Comparison of ENCODE assay signal across 11 cellular contexts in the genomic region with DNA sequence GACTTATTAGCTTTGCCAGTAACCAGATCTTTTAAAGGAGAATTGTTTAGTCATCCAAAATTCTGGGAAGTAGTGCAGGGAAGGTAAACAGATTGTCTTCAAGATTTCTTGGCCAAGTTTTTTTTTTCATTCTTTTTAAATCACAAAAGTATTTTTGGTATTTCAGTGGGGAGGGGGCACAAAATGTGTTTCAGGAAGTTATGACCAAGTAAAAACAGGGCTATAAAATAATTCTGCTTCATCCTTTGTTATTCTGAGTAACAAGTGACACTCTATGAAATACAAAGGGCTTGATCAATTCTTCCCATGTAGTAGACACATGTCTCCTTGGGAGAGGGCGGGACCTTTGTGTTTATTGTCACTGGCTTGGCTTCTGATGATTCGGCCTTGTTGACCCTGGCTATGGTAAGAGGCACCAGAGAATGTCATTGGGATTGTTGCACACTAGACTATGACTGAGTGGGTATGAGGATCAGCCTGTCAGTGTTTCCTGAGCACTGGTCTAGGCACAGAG. TPM values are rescaled to one million over a fixed set of nuclear protein-coding genes. Genes with fewer than 3 reads are reported as not detected.
A peak's percentile ranks its signal among the peaks of the same experiment; 100 is the strongest.
DNase-seq lines count a peak whose midpoint lies in the region; ATAC-seq and TF ChIP-seq lines count a peak whose summit lies in the region.
"Had no signal": no experiment of that assay in that cellular context is flagged by ENCODE, and none has a peak within 500 bp of the region (broad histone marks: within the 10 kb centered on the region; RNA-seq: fewer than 3 reads in every experiment).

No MANE protein-coding gene starts in this region.

- peak overlapping the region; percentile 46 for H3K4me3 Mint-ChIP-seq in activated T-cell treated with anti-CD3 and anti-CD28 coated beads, Interleukin-2, amount 50 U/mL, for 24 hours
- H3K4me3 Mint-ChIP-seq in activated naive CD8-positive, alpha-beta T cell treated with anti-CD3 and anti-CD28 coated beads, Interleukin-2, amount 10 ng/mL, durations not matched to agents 7 days and 5 days, result peak overlapping the region; percentile 14
- H3K4me3 Mint-ChIP-seq: neural crest cell had no signal

- WGBS in lower leg skin, 2 donors, result 56 to 65% methylated on average over 2 of the region's 2 CpGs

- H3K4me3 ChIP-seq in lower leg skin (ENCODE audit: low read depth, poor library complexity, severe bottlenecking) (no peak overlapping the region), tibial artery (no peak overlapping the region)
- H3K4me3 ChIP-seq: colonic mucosa had no signal

- POLR2A ChIA-PET in activated naive CD8-positive, alpha-beta T cell treated with anti-CD3 and anti-CD28 coated beads, Interleukin-2, amount 10 ng/mL, durations not matched to agents 7 days and 5 days (lab: Charles Lee), result no interaction called here

- TF ChIP-seq CTCF in lower leg skin (IDR thresholded peaks at IDR 0.05) (no peak), tibial artery (IDR thresholded peaks at IDR 0.05) (no peak)

- H3K27me3 ChIP-seq in tibial artery, result no peaks in the 10 kb centered on the region
- H3K27me3 ChIP-seq: BE2C, colonic mucosa had no signal

- H3K27ac ChIP-seq in tibial artery, result peak overlapping the region; percentile 69 to 76

- no peaks in the 10 kb centered on the region for H3K27me3 Mint-ChIP-seq in activated T-cell treated with anti-CD3 and anti-CD28 coated beads, Interleukin-2, amount 50 U/mL, for 24 hours
- no peaks in the 10 kb centered on the region for H3K27me3 Mint-ChIP-seq in activated naive CD8-positive, alpha-beta T cell treated with anti-CD3 and anti-CD28 coated beads, Interleukin-2, amount 10 ng/mL, durations not matched to agents 7 days and 5 days

- H3K9me3 Mint-ChIP-seq in activated T-cell treated with anti-CD3 and anti-CD28 coated beads, Interleukin-2, amount 50 U/mL, for 24 hours, result peaks cover 3% of the 10 kb centered on the region
- no peaks in the 10 kb centered on the region for H3K9me3 Mint-ChIP-seq in activated naive CD8-positive, alpha-beta T cell treated with anti-CD3 and anti-CD28 coated beads, Interleukin-2, amount 10 ng/mL, durations not matched to agents 7 days and 5 days
- H3K9me3 Mint-ChIP-seq: neural crest cell had no signal

- no peaks in the 10 kb centered on the region for H3K9me3 ChIP-seq in tibial artery
- H3K9me3 ChIP-seq: BE2C, colonic mucosa had no signal

- no peak for ATAC-seq in activated naive CD8-positive, alpha-beta T cell treated with anti-CD3 and anti-CD28 coated beads, Interleukin-2, amount 10 ng/mL, durations not matched to agents 7 days and 5 days (ENCODE audit: low read depth)
- ATAC-seq in GM21528 (IDR thresholded peaks at IDR 0.05; ENCODE audit: low FRiP score, unreplicated experiment), result no peak

- intact Hi-C loops in lower leg skin (cut with DNase I; ENCODE audit: low total_unique reads), result no loop called here
- intact Hi-C loops in tibial artery (cut with DNase I; ENCODE audit: low total_unique reads), result loop anchor here (10.0 kb wide), 1 partner anchor 52 kb away; a partner anchor contains a TSS

- no peak for TF ChIP-seq POLR2A in lower leg skin (IDR thresholded peaks at IDR 0.05)

- no peaks in the 10 kb centered on the region for H3K36me3 ChIP-seq in tibial artery
- H3K36me3 ChIP-seq: BE2C, colonic mucosa had no signal

- DNase-seq in activated T-cell treated with anti-CD3 and anti-CD28 coated beads, Interleukin-2, amount 50 U/mL, for 24 hours, result no peak
- no peak for DNase-seq in activated T-cell treated with anti-CD3 and anti-CD28 coated beads, Interleukin-2, amount 50 U/mL, for 48 hours
- DNase-seq in activated naive CD8-positive, alpha-beta T cell treated with anti-CD3 and anti-CD28 coated beads, Interleukin-2, amount 10 ng/mL, durations not matched to agents 7 days and 5 days, result no peak
- peak; percentile 51 to 68 for DNase-seq in lower leg skin (ENCODE audit: low spot score in 2 of 2)
- DNase-seq in tibial artery, result no peak
- DNase-seq in CD1c-positive myeloid dendritic cell (ENCODE audit: extremely low spot score), result no peak
- DNase-seq in inferior parietal cortex (ENCODE audit: extremely low spot score), result no peak
- DNase-seq: BE2C, colonic mucosa had no signal

- H3K4me1 Mint-ChIP-seq in activated T-cell treated with anti-CD3 and anti-CD28 coated beads, Interleukin-2, amount 50 U/mL, for 24 hours (ENCODE audit: low read depth), result peaks cover 94% of the 10 kb centered on the region
- peaks cover 57% of the 10 kb centered on the region for H3K4me1 Mint-ChIP-seq in activated naive CD8-positive, alpha-beta T cell treated with anti-CD3 and anti-CD28 coated beads, Interleukin-2, amount 10 ng/mL, durations not matched to agents 7 days and 5 days

- peaks cover 0 to 96% (median 78%) of the 10 kb centered on the region in 4 donors for H3K4me1 ChIP-seq in tibial artery
- H3K4me1 ChIP-seq: colonic mucosa had no signal

- H3K36me3 Mint-ChIP-seq in activated T-cell treated with anti-CD3 and anti-CD28 coated beads, Interleukin-2, amount 50 U/mL, for 24 hours (ENCODE audit: low read depth), result peaks cover 93% of the 10 kb centered on the region
- peaks cover 43% of the 10 kb centered on the region for H3K36me3 Mint-ChIP-seq in activated naive CD8-positive, alpha-beta T cell treated with anti-CD3 and anti-CD28 coated beads, Interleukin-2, amount 10 ng/mL, durations not matched to agents 7 days and 5 days

- H3K27ac Mint-ChIP-seq in activated T-cell treated with anti-CD3 and anti-CD28 coated beads, Interleukin-2, amount 50 U/mL, for 24 hours, result peak overlapping the region; percentile 90
- no peak overlapping the region for H3K27ac Mint-ChIP-seq in activated naive CD8-positive, alpha-beta T cell treated with anti-CD3 and anti-CD28 coated beads, Interleukin-2, amount 10 ng/mL, durations not matched to agents 7 days and 5 days

RNA-seq across cellular contexts. Expression of a gene that starts 55.4 kb away (rescaled TPM):
- 10 to 100 TPM; 42.9 to 44.5 TPM for total RNA-seq in activated naive CD8-positive, alpha-beta T cell treated with anti-CD3 and anti-CD28 coated beads, Interleukin-2, amount 10 ng/mL, durations not matched to agents 7 days and 5 days
- 10 to 100 TPM; 35.5 to 56.7 (median 51.0) TPM for total RNA-seq in lower leg skin

Comparison
In these comparisons a context has a peak if more than half of its experiments do, and no peak if none do; other contexts are left out.
1. DNase-seq: peak in lower leg skin (2 of 2); none in activated T-cell treated with anti-CD3 and anti-CD28 coated beads, Interleukin-2, amount 50 U/mL, for 24 hours (single experiment), activated T-cell treated with anti-CD3 and anti-CD28 coated beads, Interleukin-2, amount 50 U/mL, for 48 hours (0 of 2), activated naive CD8-positive, alpha-beta T cell treated with anti-CD3 and anti-CD28 coated beads, Interleukin-2, amount 10 ng/mL, durations not matched to agents 7 days and 5 days (single experiment), tibial artery (0 of 2), CD1c-positive myeloid dendritic cell (single experiment) and inferior parietal cortex (single experiment).